Comparison of ENCODE assay signal across 8 cellular contexts in the genomic region with DNA sequence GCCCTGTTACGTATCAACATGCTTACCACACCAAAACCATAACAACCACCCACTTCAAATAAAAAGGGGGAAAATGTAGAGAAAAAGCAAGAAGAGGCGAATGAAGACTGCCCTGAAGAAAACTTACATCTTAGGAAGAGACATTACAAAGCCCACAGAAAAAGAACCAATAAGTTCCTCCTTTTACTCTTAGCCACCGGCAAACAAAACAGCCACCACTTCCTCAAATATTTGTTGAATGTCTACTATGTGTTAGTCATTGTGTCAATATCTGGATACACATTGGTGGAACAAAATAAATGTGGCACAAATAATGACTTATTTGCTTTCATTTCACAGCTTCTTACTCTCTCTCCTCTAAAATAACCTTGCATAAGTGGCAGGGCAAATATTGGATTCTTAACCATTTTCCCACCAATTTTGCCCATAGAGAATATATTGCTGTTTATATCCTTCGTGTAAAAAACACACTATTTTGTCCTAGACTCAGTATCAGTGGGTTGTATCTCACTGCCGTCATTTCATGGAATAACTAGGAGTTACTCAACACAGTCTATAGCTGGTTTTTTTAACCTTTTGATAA.
DNase-seq lines count a peak whose midpoint lies in the region; ATAC-seq lines count a peak whose summit lies in the region.

No MANE protein-coding gene starts in this region.

- peak overlapping the region in 6 of 8 donors; percentile 6 to 80 (median 62) for H3K4me3 Mint-ChIP-seq in naive B cell
- no peak overlapping the region for H3K4me3 Mint-ChIP-seq in activated CD4-positive, alpha-beta T cell treated with anti-CD3 and anti-CD28 coated beads for 36 hours

- ATAC-seq in naive B cell (ENCODE audit: low read depth in 2 of 2) (peak; percentile 88 to 98), HG03520 (IDR thresholded peaks at IDR 0.05; ENCODE audit: unreplicated experiment) (no peak)
- ATAC-seq in activated CD4-positive, alpha-beta T cell treated with anti-CD3 and anti-CD28 coated beads for 36 hours: no peak

- peak overlapping the region; percentile 1 to 72 (median 10) for H3K27ac Mint-ChIP-seq in naive B cell
- no peak overlapping the region for H3K27ac Mint-ChIP-seq in activated CD4-positive, alpha-beta T cell treated with anti-CD3 and anti-CD28 coated beads for 36 hours

- H3K4me1 Mint-ChIP-seq in naive B cell: peaks cover 20 to 31% (median 27%) of the 10 kb centered on the region in 3 donors
- peaks cover 7% of the 10 kb centered on the region for H3K4me1 Mint-ChIP-seq in activated CD4-positive, alpha-beta T cell treated with anti-CD3 and anti-CD28 coated beads for 36 hours

- H3K9me3 Mint-ChIP-seq in naive B cell: peaks cover 0 to 2% (median 0%) of the 10 kb centered on the region in 7 donors
- H3K9me3 Mint-ChIP-seq in activated CD4-positive, alpha-beta T cell treated with anti-CD3 and anti-CD28 coated beads for 36 hours (ENCODE audit: low read depth): no peaks in the 10 kb centered on the region

- H3K27me3 Mint-ChIP-seq in naive B cell: no peaks in the 10 kb centered on the region
- no peaks in the 10 kb centered on the region for H3K27me3 Mint-ChIP-seq in activated CD4-positive, alpha-beta T cell treated with anti-CD3 and anti-CD28 coated beads for 36 hours

- DNase-seq in GM03348 (ENCODE audit: low spot score) (peak; percentile 30), NCI-H146 (lab: John Stamatoyannopoulos, UW) (peak; percentile 57), T47D (ENCODE audit: low read depth in 1 of 2, low spot score in 1 of 2) (peak; percentile 33 to 88), naive B cell (peak; percentile 48), NCI-H1105 (lab: John Stamatoyannopoulos, UW) (no peak), RPMI8226 (no peak)
- no peak for DNase-seq in activated CD4-positive, alpha-beta T cell treated with anti-CD3 and anti-CD28 coated beads for 36 hours

- POLR2A ChIA-PET in activated CD4-positive, alpha-beta T cell treated with anti-CD3 and anti-CD28 coated beads for 36 hours (lab: Charles Lee): no interaction called here

- CTCF ChIA-PET in activated CD4-positive, alpha-beta T cell treated with anti-CD3 and anti-CD28 coated beads for 36 hours (lab: Charles Lee): interaction anchor here (1.0 to 1.7 kb wide), 3 partner anchors 12 to 71 kb away, joined by 3 to 4 read pairs (median 3); no protein-coding TSS in a partner anchor

- in situ Hi-C loops in T47D (cut with HindIII; ENCODE audit: low pct_unique_long_range_greater_than_20kb, low sequenced_read_pairs): no loop called here

- intact Hi-C loops in activated CD4-positive, alpha-beta T cell treated with anti-CD3 and anti-CD28 coated beads for 36 hours (cut with DNase I, micrococcal nuclease): no loop called here

- H3K36me3 Mint-ChIP-seq in naive B cell: no peaks in the 10 kb centered on the region
- peaks cover 5% of the 10 kb centered on the region for H3K36me3 Mint-ChIP-seq in activated CD4-positive, alpha-beta T cell treated with anti-CD3 and anti-CD28 coated beads for 36 hours (ENCODE audit: low read depth)

Comparison
In these comparisons a context has a peak if more than half of its experiments do, and no peak if none do; other contexts are left out.
1. DNase-seq: peak in GM03348 (single experiment), NCI-H146 (single experiment), T47D (2 of 2) and naive B cell (single experiment); none in NCI-H1105 (single experiment), RPMI8226 (single experiment) and activated CD4-positive, alpha-beta T cell treated with anti-CD3 and anti-CD28 coated beads for 36 hours (single experiment).
2. ATAC-seq: peak in naive B cell (2 of 2); none in HG03520 (single experiment) and activated CD4-positive, alpha-beta T cell treated with anti-CD3 and anti-CD28 coated beads for 36 hours (single experiment).